Comparison of ENCODE assay signal across 1 cellular context in genomic region chr18:10201226-10201625, GRCh38.
TF ChIP-seq lines count a peak whose summit lies in the region.

No MANE protein-coding gene starts in this region.

TF ChIP-seq in GM23338, 12 proteins besides CTCF, POLR2A, EP300 and RAD21 (continued from another document):
- no peak for TF ChIP-seq ZNF462 (CRISPR knock-in tag; IDR thresholded peaks at IDR 0.05)
- no peak for TF ChIP-seq ZNF114 (CRISPR knock-in tag; IDR thresholded peaks at IDR 0.05)
- no peak for TF ChIP-seq REST (IDR thresholded peaks at IDR 0.05; ENCODE audit: unreplicated experiment)
- no peak for TF ChIP-seq POLR2AphosphoS5 (IDR thresholded peaks at IDR 0.05; ENCODE audit: low read depth)
